In genomic region chr3:136861890-136862610, GRCh38 we compare ENCODE assay signal across 1 cellular context.
TF ChIP-seq lines count a peak whose summit lies in the region.

Gene NCK1 (plus strand): TSS chr3:136862208. CDS start chr3:136928002, 65,794 bp downstream.

TF ChIP-seq in HepG2, 621 proteins besides CTCF, POLR2A, EP300 and RAD21 (continued from another document and continues in another):
- TF ChIP-seq RERE (CRISPR knock-in tag; IDR thresholded peaks at IDR 0.05; ENCODE audit: low read depth) (no peak), RNF219 (CRISPR knock-in tag; IDR thresholded peaks at IDR 0.05) (peak; percentile 76; the same call in 1 of the 2 replicates), ZKSCAN8 (CRISPR knock-in tag; IDR thresholded peaks at IDR 0.05; ENCODE audit: borderline replicate concordance) (peak; percentile 38; the same call in 1 of the 2 replicates), FUBP1 (CRISPR knock-in tag; IDR thresholded peaks at IDR 0.05; ENCODE audit: borderline replicate concordance) (peak; percentile 77; the same call in 1 of the 2 replicates), ZBTB2 (CRISPR knock-in tag; IDR thresholded peaks at IDR 0.05; ENCODE audit: low read depth) (peak; percentile 81), ZHX1 (CRISPR knock-in tag; IDR thresholded peaks at IDR 0.05; ENCODE audit: low read depth) (peak; percentile 82; the same call in 1 of the 2 replicates), SMARCE1 (IDR thresholded peaks at IDR 0.05; ENCODE audit: borderline replicate concordance) (no peak), KLF12 (CRISPR knock-in tag; IDR thresholded peaks at IDR 0.05; ENCODE audit: borderline replicate concordance) (no peak; the same call in 1 of the 2 replicates), GTF2F1 (IDR thresholded peaks at IDR 0.05; ENCODE audit: low read length) (no peak), ATF4 (CRISPR knock-in tag; IDR thresholded peaks at IDR 0.05) (peak in 1 of 2 experiments; percentile 55; a peak in 1 of 4 replicates), ETV6 (CRISPR knock-in tag; conservative IDR thresholded peaks at IDR 0.05) (0 out of 2 replicates have a peak, but pooled peaks have one; percentile 69), ARID4A (CRISPR knock-in tag; IDR thresholded peaks at IDR 0.05; ENCODE audit: borderline replicate concordance) (peak; percentile 96), ARNT2 (CRISPR knock-in tag; IDR thresholded peaks at IDR 0.05; ENCODE audit: low read depth) (peak; percentile 91), SP140L (CRISPR knock-in tag; IDR thresholded peaks at IDR 0.05; ENCODE audit: borderline replicate concordance) (no peak), USF2 (IDR thresholded peaks at IDR 0.05; ENCODE audit: low read depth, low read length) (no peak), USF2 (CRISPR knock-in tag; IDR thresholded peaks at IDR 0.05; ENCODE audit: borderline replicate concordance) (0 out of 2 replicates have a peak, but pooled peaks have one; percentile 19), PLRG1 (conservative IDR thresholded peaks at IDR 0.05) (no peak), MBD4 (IDR thresholded peaks at IDR 0.05; ENCODE audit: borderline replicate concordance, low read length) (no peak), RXRB (CRISPR knock-in tag; IDR thresholded peaks at IDR 0.05; ENCODE audit: borderline replicate concordance) (peak; percentile 76), HHEX (CRISPR knock-in tag; IDR thresholded peaks at IDR 0.05) (no peak), ZNF205 (CRISPR knock-in tag; IDR thresholded peaks at IDR 0.05) (peak; percentile 59; the same call in 1 of the 2 replicates), KLF13 (CRISPR knock-in tag; IDR thresholded peaks at IDR 0.05) (no peak), ZNF577 (CRISPR knock-in tag; IDR thresholded peaks at IDR 0.05; ENCODE audit: borderline replicate concordance, low read depth) (no peak), XBP1 (CRISPR knock-in tag; IDR thresholded peaks at IDR 0.05) (0 out of 2 replicates have a peak, but pooled peaks have one; percentile 58), IRF2 (CRISPR knock-in tag; IDR thresholded peaks at IDR 0.05) (peak; percentile 78; the same call in 1 of the 2 replicates), ZBTB39 (CRISPR knock-in tag; IDR thresholded peaks at IDR 0.05) (no peak)
